26 cellular contexts compared by ENCODE assay signal in genomic region chr18:51257150-51257549, GRCh38. TPM values are rescaled to one million over a fixed set of nuclear protein-coding genes. Genes with fewer than 3 reads are reported as not detected.
DNase-seq lines count a peak whose midpoint lies in the region; ATAC-seq, FAIRE-seq and TF ChIP-seq lines count a peak whose summit lies in the region.
"Had no signal": no experiment of that assay in that cellular context is flagged by ENCODE, and none has a peak within 500 bp of the region (broad histone marks: within the 10 kb centered on the region; RNA-seq: fewer than 3 reads in every experiment).

No MANE protein-coding gene starts in this region.

- no peak for ATAC-seq in SK-N-SH treated with all-trans-retinoic acid at 6 μM for 48 hours
- no peak for ATAC-seq in body of pancreas
- ATAC-seq in pancreas, result peak in 3 of 4 donors; percentile 64 to 82 (median 80)
- ATAC-seq in HG02588 (IDR thresholded peaks at IDR 0.05; ENCODE audit: unreplicated experiment), result no peak
- ATAC-seq in WTC11, result no peak
- ATAC-seq: A549, GM12878, HCT116 had no signal

- H4K20me1 ChIP-seq in SK-N-SH (ENCODE audit: insufficient read depth), result no peaks in the 10 kb centered on the region
- H4K20me1 ChIP-seq: BLaER1 treated with 17β-estradiol and CSF1 and Interleukin-3, amounts not matched to agents 10 nM and 100 nM had no signal

- DNase-seq in SK-N-SH, result no peak
- peak in 3 of 4 donors; percentile 18 to 46 (median 35) for DNase-seq in body of pancreas
- peak in 2 of 6 donors; percentile 11 to 18 for DNase-seq in pancreas
- DNase-seq in T-helper 1 cell, result no peak
- DNase-seq in WTC11 (ENCODE audit: low spot score), result no peak
- DNase-seq: 8988T; ACHN; AML-193; BE2C; CD4-positive, alpha-beta T cell; CD8-positive, alpha-beta memory T cell; DMS 273 treated with DMSO at 0.1 percent for 48 hours; DMS79; EL; GDM1; GM23248; H9 had no signal

- TF ChIP-seq CTCF in SK-N-SH (IDR thresholded peaks at IDR 0.05) (no peak), body of pancreas (IDR thresholded peaks at IDR 0.05) (no peak), pancreas (IDR thresholded peaks at IDR 0.05) (no peak), WTC11 (IDR thresholded peaks at IDR 0.05) (no peak)

- no peak overlapping the region for H3K4me3 ChIP-seq in SK-N-SH (ENCODE audit: low read depth in 2 of 2, low read length in 1 of 2)
- no peak overlapping the region for H3K4me3 ChIP-seq in body of pancreas
- no peak overlapping the region for H3K4me3 ChIP-seq in pancreas
- H3K4me3 ChIP-seq: A549; BLaER1 treated with 17β-estradiol and CSF1 and Interleukin-3, amounts not matched to agents 10 nM and 100 nM; GM12878; GM23248 had no signal

- CTCF ChIA-PET in SK-N-SH (lab: Yijun Ruan, JAX) (no interaction called here), WTC11 (lab: Charles Lee) (no interaction called here)

- no peak overlapping the region for H3K4me3 Mint-ChIP-seq in WTC11
- H3K4me3 Mint-ChIP-seq: CD14-positive monocyte; CD4-positive, alpha-beta T cell; CD8-positive, alpha-beta memory T cell; H9 had no signal

- no peaks in the 10 kb centered on the region for H3K36me3 Mint-ChIP-seq in WTC11
- H3K36me3 Mint-ChIP-seq: CD14-positive monocyte had no signal

- H3K27me3 Mint-ChIP-seq in WTC11 (ENCODE audit: low read depth), result no peaks in the 10 kb centered on the region; the same call in 1 of the 2 replicates

- no peaks in the 10 kb centered on the region for H3K4me1 Mint-ChIP-seq in WTC11
- H3K4me1 Mint-ChIP-seq: CD14-positive monocyte; CD8-positive, alpha-beta memory T cell; H9 had no signal

- H3F3A ChIP-seq in SK-N-SH (replicated peaks; ENCODE audit: insufficient read depth), result no peaks in the 10 kb centered on the region

- no peaks in the 10 kb centered on the region for H3K9me2 ChIP-seq in SK-N-SH

- H3K4me1 ChIP-seq in SK-N-SH (ENCODE audit: control insufficient read depth in 1 of 2, insufficient read depth in 2 of 2, low read depth in 1 of 2, low read length in 1 of 2) (peaks cover 0 to 5% of the 10 kb centered on the region in 2 experiments; a peak in 2 of 4 replicates), body of pancreas (peaks cover 10% of the 10 kb centered on the region), pancreas (peaks cover 0 to 17% (median 0%) of the 10 kb centered on the region in 3 donors)
- H3K4me1 ChIP-seq: BE2C had no signal

- H3K9me3 Mint-ChIP-seq in WTC11, result no peaks in the 10 kb centered on the region
- H3K9me3 Mint-ChIP-seq: CD4-positive, alpha-beta T cell; CD8-positive, alpha-beta memory T cell; H9 had no signal

- no peaks in the 10 kb centered on the region for H3K9me3 ChIP-seq in SK-N-SH
- no peaks in the 10 kb centered on the region for H3K9me3 ChIP-seq in body of pancreas
- no peaks in the 10 kb centered on the region for H3K9me3 ChIP-seq in pancreas
- H3K9me3 ChIP-seq: A549; BE2C; BLaER1 treated with 17β-estradiol and CSF1 and Interleukin-3, amounts not matched to agents 10 nM and 100 nM had no signal

- intact Hi-C loops in body of pancreas (cut with DNase I) (no loop called here), pancreas (cut with DNase I) (no loop called here)

- TF ChIP-seq EP300 in SK-N-SH (IDR thresholded peaks at IDR 0.05; ENCODE audit: borderline replicate concordance in 1 of 2, low read depth in 1 of 2, low read length in 1 of 2), result no peak

- H3K36me3 ChIP-seq in SK-N-SH (replicated peaks in 1 of 2; ENCODE audit: control insufficient read depth in 1 of 2, insufficient read depth in 2 of 2, low read length in 1 of 2), result no peaks in the 10 kb centered on the region
- no peaks in the 10 kb centered on the region for H3K36me3 ChIP-seq in body of pancreas (replicated peaks in 1 of 2; ENCODE audit: insufficient read depth in 1 of 2, low read depth in 2 of 2)
- H3K36me3 ChIP-seq in pancreas, result no peaks in the 10 kb centered on the region
- H3K36me3 ChIP-seq: BE2C; BLaER1 treated with 17β-estradiol and CSF1 and Interleukin-3, amounts not matched to agents 10 nM and 100 nM had no signal

- H3K27ac Mint-ChIP-seq in WTC11, result no peak overlapping the region
- H3K27ac Mint-ChIP-seq: CD14-positive monocyte; CD4-positive, alpha-beta T cell; CD8-positive, alpha-beta memory T cell; H9 had no signal

- WGBS in SK-N-SH (ENCODE audit: low lambda C conversion rate), result 42% methylated on average over 4 of the region's 4 CpGs
- WGBS in body of pancreas, 2 donors, result 14 to 37% methylated on average over 4 of the region's 4 CpGs
- WGBS in pancreas, 2 donors, result 16 to 29% methylated on average over 4 of the region's 4 CpGs

- POLR2A ChIA-PET in SK-N-SH (lab: Yijun Ruan, JAX), result no interaction called here
- POLR2A ChIA-PET in WTC11 (lab: Charles Lee), result no interaction called here

- H3K79me2 ChIP-seq in SK-N-SH (ENCODE audit: insufficient read depth), result no peaks in the 10 kb centered on the region

- no peak overlapping the region for H3K9ac ChIP-seq in SK-N-SH
- H3K9ac ChIP-seq: BLaER1 treated with 17β-estradiol and CSF1 and Interleukin-3, amounts not matched to agents 10 nM and 100 nM; GM23248 had no signal

- TF ChIP-seq POLR2A in body of pancreas (IDR thresholded peaks at IDR 0.05), result no peak

- peak overlapping the region in 1 of 2 experiments; percentile 76; a peak in 1 of 4 replicates for H3K27ac ChIP-seq in SK-N-SH (ENCODE audit: low read depth in 2 of 2, low read length in 1 of 2)
- H3K27ac ChIP-seq in body of pancreas, result no peak overlapping the region
- no peak overlapping the region for H3K27ac ChIP-seq in pancreas
- H3K27ac ChIP-seq: A549; BLaER1 treated with 17β-estradiol and CSF1 and Interleukin-3, amounts not matched to agents 10 nM and 100 nM; GM23248 had no signal

- no peaks in the 10 kb centered on the region for H3K27me3 ChIP-seq in SK-N-SH (ENCODE audit: insufficient read depth)
- H3K27me3 ChIP-seq in body of pancreas, result no peaks in the 10 kb centered on the region
- H3K27me3 ChIP-seq in pancreas, result no peaks in the 10 kb centered on the region
- H3K27me3 ChIP-seq: BE2C; BLaER1 treated with 17β-estradiol and CSF1 and Interleukin-3, amounts not matched to agents 10 nM and 100 nM had no signal

- FAIRE-seq in pancreas (lab: Jason Lieb, UNC), result no peak
- FAIRE-seq: A549, D721Med, GM12878, GM19239 had no signal

- H2AFZ ChIP-seq in SK-N-SH (ENCODE audit: low read depth), result no peak overlapping the region
- H2AFZ ChIP-seq: GM23248 had no signal

- no peak for TF ChIP-seq RAD21 in SK-N-SH (IDR thresholded peaks at IDR 0.05; ENCODE audit: low read length)

- H3K4me2 ChIP-seq in SK-N-SH, result no peak overlapping the region
- H3K4me2 ChIP-seq: A549 had no signal

TF ChIP-seq in SK-N-SH, 30 proteins besides CTCF, POLR2A, EP300 and RAD21 (continues in another document):
- TF ChIP-seq GATA2 (CRISPR knock-in tag; IDR thresholded peaks at IDR 0.05), result 0 out of 2 replicates have a peak, but pooled peaks have one; percentile 8

TF ChIP-seq in SK-N-SH treated with all-trans-retinoic acid at 6 μM for 48 hours, 23 proteins besides CTCF, POLR2A, EP300 and RAD21 (continues in another document):
- no peak for TF ChIP-seq SNAI2 (CRISPR knock-in tag; IDR thresholded peaks at IDR 0.05)
- TF ChIP-seq ZFP30 (CRISPR knock-in tag; IDR thresholded peaks at IDR 0.05), result no peak

TF ChIP-seq in WTC11, 78 proteins besides CTCF, POLR2A, EP300 and RAD21:
- TF ChIP-seq GABPB1 (CRISPR knock-in tag; IDR thresholded peaks at IDR 0.05) (no peak), RORB (CRISPR knock-in tag; IDR thresholded peaks at IDR 0.05) (no peak), TEAD4 (CRISPR knock-in tag; IDR thresholded peaks at IDR 0.05) (no peak)

RNA-seq across cellular contexts. Expression of gene MEX3C, which starts 59.7 kb away (rescaled TPM):
- polyA plus RNA-seq in SK-N-SH (2012; rRNA removed) (25.1 and 29.9 TPM in 2 replicates), pancreas (1 to 10 TPM; 4.2 to 7.5 TPM)
- 28.4 and 29.5 TPM in 2 replicates for polyA plus RNA-seq in SK-N-SH (2012; cell fraction: cytosol; rRNA removed)
- 9.1 and 20.1 TPM in 2 replicates for polyA plus RNA-seq in SK-N-SH (2012; cell fraction: nucleus; rRNA removed)
- total RNA-seq in body of pancreas (10 to 100 TPM; 16.5 to 16.6 TPM), pancreas (10 to 100 TPM in 4 of 6 donors, 1 to 10 TPM in 2; 7.5 to 18.6 (median 11.7) TPM), WTC11 (2021) (70.4 to 79.4 TPM (median 73.9 TPM) in 3 replicates)

Comparison
In these comparisons a context has a peak if more than half of its experiments do, and no peak if none do; other contexts are left out.
1. DNase-seq: peak in body of pancreas (3 of 4); none in SK-N-SH (single experiment), T-helper 1 cell (0 of 5) and WTC11 (single experiment).
2. ATAC-seq: peak in pancreas (3 of 4); none in SK-N-SH treated with all-trans-retinoic acid at 6 μM for 48 hours (single experiment), body of pancreas (single experiment), HG02588 (single experiment) and WTC11 (single experiment).